ENCODE assay signal across 17 cellular contexts in the genomic region with DNA sequence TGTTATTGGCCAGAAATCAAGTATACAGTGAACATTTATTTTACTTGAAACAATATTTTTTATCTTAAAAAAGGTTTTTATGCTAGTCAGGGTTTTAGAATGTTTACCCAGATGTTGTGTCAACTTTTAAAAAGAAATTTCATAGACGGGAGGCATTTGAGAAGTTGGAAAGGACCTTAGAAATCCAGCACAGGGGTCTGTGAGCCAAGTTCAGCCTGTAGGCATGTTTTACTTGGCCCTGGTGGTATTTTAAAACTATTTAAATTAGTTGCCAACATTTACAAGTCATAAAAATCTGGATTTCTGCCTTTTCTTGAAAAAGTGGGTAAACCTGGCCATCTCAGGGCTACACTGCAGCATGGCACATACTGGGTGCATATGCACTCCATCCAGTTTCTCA. TPM values are rescaled to one million over a fixed set of nuclear protein-coding genes. Genes with fewer than 3 reads are reported as not detected.
A peak's percentile ranks its signal among the peaks of the same experiment; 100 is the strongest.
DNase-seq lines count a peak whose midpoint lies in the region; TF ChIP-seq lines count a peak whose summit lies in the region.
"Had no signal": no experiment of that assay in that cellular context is flagged by ENCODE, and none has a peak within 500 bp of the region (broad histone marks: within the 10 kb centered on the region; RNA-seq: fewer than 3 reads in every experiment).

No MANE protein-coding gene starts in this region.

- WGBS in sigmoid colon, 2 donors, result 28 to 57% methylated on average over 1 of the region's 1 CpG

- intact Hi-C loops in sigmoid colon (cut with DNase I), result no loop called here

- TF ChIP-seq EP300 in sigmoid colon (IDR thresholded peaks at IDR 0.05), result no peak

- H2AFZ ChIP-seq in fibroblast of lung (ENCODE audit: low read length), result no peak overlapping the region

- DNase-seq in AG20443 (ENCODE audit: low spot score), result peak; percentile 9
- peak; percentile 33 for DNase-seq in astrocyte of the hippocampus (ENCODE audit: low read depth, low spot score)
- DNase-seq in fibroblast of lung (ENCODE audit: low read depth in 2 of 2), result peak; percentile 22 to 64
- DNase-seq in sigmoid colon, result no peak
- no peak for DNase-seq in NK-92 (lab: John Stamatoyannopoulos, UW; ENCODE audit: unreplicated experiment)
- DNase-seq in NCI-H69 (lab: John Stamatoyannopoulos, UW), result no peak
- no peak for DNase-seq in NCI-H1930 (lab: John Stamatoyannopoulos, UW)
- DNase-seq in DMS79 treated with DMSO at 0.1 percent for 48 hours (lab: John Stamatoyannopoulos, UW), result no peak
- DNase-seq: C1 segment of cervical spinal cord, EL, NCI-H187, NCI-H345, NCI-H526 treated with DMSO at 0.1 percent for 48 hours, SJCRH30 had no signal

- no peak overlapping the region for H3K9ac ChIP-seq in fibroblast of lung (ENCODE audit: insufficient read depth, low read length)

- no peaks in the 10 kb centered on the region for H3K79me2 ChIP-seq in fibroblast of lung (ENCODE audit: control insufficient read depth, insufficient read depth, low read length)

- H3K27me3 ChIP-seq in fibroblast of lung (ENCODE audit: control insufficient read depth, insufficient read depth, low read length), result no peaks in the 10 kb centered on the region
- no peaks in the 10 kb centered on the region for H3K27me3 ChIP-seq in sigmoid colon
- H3K27me3 ChIP-seq: SJCRH30 had no signal

- H3K4me1 ChIP-seq in fibroblast of lung (ENCODE audit: control insufficient read depth, extremely low read depth, insufficient read depth, low read length) (no peaks in the 10 kb centered on the region), sigmoid colon (peaks cover 0 to 18% (median 5%) of the 10 kb centered on the region in 4 donors)
- H3K4me1 ChIP-seq: HAP-1, SJCRH30 had no signal

- H3K9me3 ChIP-seq in fibroblast of lung (ENCODE audit: control insufficient read depth, insufficient read depth, low read depth, low read length) (no peaks in the 10 kb centered on the region), sigmoid colon (no peaks in the 10 kb centered on the region)
- H3K9me3 ChIP-seq: HAP-1, SJCRH30 had no signal

- no peak for TF ChIP-seq CTCF in fibroblast of lung (conservative IDR thresholded peaks at IDR 0.05 in 1 of 2, IDR thresholded peaks at IDR 0.05 in 1 of 2; ENCODE audit: low read depth in 1 of 2, low read length in 2 of 2)
- TF ChIP-seq CTCF in sigmoid colon (IDR thresholded peaks at IDR 0.05), result no peak

- H3K4me3 ChIP-seq in fibroblast of lung (replicated peaks in 1 of 4; ENCODE audit: control extremely low read depth in 1 of 4, insufficient read depth in 1 of 4, low read depth in 3 of 4, low read length in 4 of 4) (no peak overlapping the region), sigmoid colon (no peak overlapping the region)
- H3K4me3 ChIP-seq: HAP-1, SJCRH30 had no signal

- TF ChIP-seq POLR2A in sigmoid colon (IDR thresholded peaks at IDR 0.05), result no peak

- H3K36me3 ChIP-seq in fibroblast of lung (ENCODE audit: control insufficient read depth, insufficient read depth, low read length), result no peaks in the 10 kb centered on the region
- no peaks in the 10 kb centered on the region for H3K36me3 ChIP-seq in sigmoid colon
- H3K36me3 ChIP-seq: HAP-1, SJCRH30 had no signal

- H3K27ac ChIP-seq in fibroblast of lung (ENCODE audit: insufficient read depth, low read length), result no peak overlapping the region
- peak overlapping the region in 3 of 4 donors; percentile 8 to 51 (median 19) for H3K27ac ChIP-seq in sigmoid colon
- H3K27ac ChIP-seq: HL-60, RWPE1, SJCRH30 had no signal

- no peak overlapping the region for H3K4me2 ChIP-seq in fibroblast of lung (ENCODE audit: extremely low read depth, insufficient read depth, low read length)

- H4K20me1 ChIP-seq in fibroblast of lung (ENCODE audit: control insufficient read depth, extremely low read depth, insufficient read depth, low read length), result no peaks in the 10 kb centered on the region

RNA-seq across cellular contexts. Expression of a gene that starts 25.5 kb away (rescaled TPM):
- total RNA-seq in fibroblast of lung (127 and 180 TPM in 2 replicates), sigmoid colon (1,000 to 10,000 TPM in 3 of 4 donors, 100 to 1,000 TPM in 1; 701 to 1,465 (median 1,246) TPM)
- polyA plus RNA-seq in fibroblast of lung (311 and 627 TPM in 2 replicates), sigmoid colon (10 to 100 TPM; 27.0 to 73.3 (median 42.2) TPM)
- polyA plus RNA-seq in fibroblast of lung (2012), result 171 and 314 TPM in 2 replicates
- 227 and 451 TPM in 2 replicates for polyA minus RNA-seq in fibroblast of lung (ENCODE audit: low replicate concordance)

Comparison
In these comparisons a context has a peak if more than half of its experiments do, and no peak if none do; other contexts are left out.
1. DNase-seq: peak in AG20443 (single experiment), astrocyte of the hippocampus (single experiment) and fibroblast of lung (2 of 2); none in sigmoid colon (single experiment), NK-92 (single experiment), NCI-H69 (single experiment), NCI-H1930 (0 of 2) and DMS79 treated with DMSO at 0.1 percent for 48 hours (single experiment).